ENCODE assay signal across 19 cellular contexts in the genomic region with DNA sequence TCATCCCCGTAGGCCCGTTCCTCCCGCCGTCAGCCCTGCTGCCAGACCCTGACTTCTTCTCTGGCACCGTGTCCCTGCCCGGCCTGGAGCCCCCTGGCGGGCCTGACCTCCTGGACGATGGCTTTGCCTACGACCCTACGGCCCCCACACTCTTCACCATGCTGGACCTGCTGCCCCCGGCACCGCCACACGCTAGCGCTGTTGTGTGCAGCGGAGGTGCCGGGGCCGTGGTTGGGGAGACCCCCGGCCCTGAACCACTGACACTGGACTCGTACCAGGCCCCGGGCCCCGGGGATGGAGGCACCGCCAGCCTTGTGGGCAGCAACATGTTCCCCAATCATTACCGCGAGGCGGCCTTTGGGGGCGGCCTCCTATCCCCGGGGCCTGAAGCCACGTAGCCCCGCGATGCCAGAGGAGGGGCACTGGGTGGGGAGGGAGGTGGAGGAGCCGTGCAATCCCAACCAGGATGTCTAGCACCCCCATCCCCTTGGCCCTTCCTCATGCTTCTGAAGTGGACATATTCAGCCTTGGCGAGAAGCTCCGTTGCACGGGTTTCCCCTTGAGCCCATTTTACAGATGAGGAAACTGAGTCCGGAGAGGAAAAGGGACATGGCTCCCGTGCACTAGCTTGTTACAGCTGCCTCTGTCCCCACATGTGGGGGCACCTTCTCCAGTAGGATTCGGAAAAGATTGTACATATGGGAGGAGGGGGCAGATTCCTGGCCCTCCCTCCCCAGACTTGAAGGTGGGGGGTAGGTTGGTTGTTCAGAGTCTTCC. TPM values are rescaled to one million over a fixed set of nuclear protein-coding genes. Genes with fewer than 3 reads are reported as not detected.
DNase-seq lines count a peak whose midpoint lies in the region; ATAC-seq, FAIRE-seq and TF ChIP-seq lines count a peak whose summit lies in the region.
"Had no signal": no experiment of that assay in that cellular context is flagged by ENCODE, and none has a peak within 500 bp of the region (broad histone marks: within the 10 kb centered on the region; RNA-seq: fewer than 3 reads in every experiment).

No MANE protein-coding gene starts in this region.

- no TSS peak for BruUV-seq in Calu3 (replicated peaks; lab: Mats Ljungman, UMichigan)

- no peaks in the 10 kb centered on the region for H3K27me3 ChIP-seq in CD4-positive, CD25-positive, alpha-beta regulatory T cell (ENCODE audit: control insufficient read depth, insufficient read depth, low read length)
- H3K27me3 ChIP-seq: heart left ventricle, Peyer's patch had no signal

- no peaks in the 10 kb centered on the region for H3K9me3 ChIP-seq in CD4-positive, CD25-positive, alpha-beta regulatory T cell (ENCODE audit: control insufficient read depth in 2 of 2, low read length in 2 of 2)
- H3K9me3 ChIP-seq: Peyer's patch had no signal

- TF ChIP-seq CTCF in Calu3 (IDR thresholded peaks at IDR 0.05; ENCODE audit: unreplicated experiment) (no peak), nephron (IDR thresholded peaks at IDR 0.05; ENCODE audit: unreplicated experiment in 3 of 3) (no peak)

- peaks cover 30% of the 10 kb centered on the region for H3K36me3 ChIP-seq in CD4-positive, CD25-positive, alpha-beta regulatory T cell (ENCODE audit: control insufficient read depth, insufficient read depth, low read length)

- H3K4me1 Mint-ChIP-seq in CD4-positive, CD25-positive, alpha-beta regulatory T cell: peaks cover 0 to 33% (median 22%) of the 10 kb centered on the region in 4 donors
- H3K4me1 Mint-ChIP-seq in Calu3 (ENCODE audit: low read depth, unreplicated experiment) (peaks cover 28% of the 10 kb centered on the region), nephron (peaks cover 22% of the 10 kb centered on the region)
- H3K4me1 Mint-ChIP-seq in activated naive CD8-positive, alpha-beta T cell treated with anti-CD3 and anti-CD28 coated beads for 36 hours: peaks cover 28% of the 10 kb centered on the region

- DNase-seq in CD4-positive, CD25-positive, alpha-beta regulatory T cell: no peak
- no peak for DNase-seq in Calu3
- no peak for DNase-seq in activated naive CD8-positive, alpha-beta T cell treated with anti-CD3 and anti-CD28 coated beads for 36 hours
- DNase-seq in urothelium cell line (ENCODE audit: low spot score): no peak
- DNase-seq: activated CD4-positive, alpha-beta T cell treated with anti-CD3 and anti-CD28 coated beads, Interleukin-2, amount 50 U/mL, for 48 hours; erythroblast; GOT3; heart left ventricle; left colon; NCI-H187 treated with DMSO at 0.1 percent for 48 hours; NCI-H69; Peyer's patch; stimulated activated CD4-positive, alpha-beta T cell treated with anti-CD3 and anti-CD28 coated beads, Interleukin-4, amount 100 ng/mL, for 4 hours; stimulated activated naive CD4-positive, alpha-beta T cell had no signal

- FAIRE-seq in urothelium cell line (lab: Jason Lieb, UNC): no peak
- FAIRE-seq: colon had no signal

- peaks cover 25% of the 10 kb centered on the region for H3K36me3 Mint-ChIP-seq in CD4-positive, CD25-positive, alpha-beta regulatory T cell
- H3K36me3 Mint-ChIP-seq in Calu3 (ENCODE audit: insufficient read depth, unreplicated experiment) (peaks cover 79% of the 10 kb centered on the region), nephron (ENCODE audit: low read depth) (peaks cover 33% of the 10 kb centered on the region)
- H3K36me3 Mint-ChIP-seq in activated naive CD8-positive, alpha-beta T cell treated with anti-CD3 and anti-CD28 coated beads for 36 hours: peaks cover 46% of the 10 kb centered on the region

- peak overlapping the region in 2 of 3 donors; percentile 84 to 99 for H3K27ac Mint-ChIP-seq in CD4-positive, CD25-positive, alpha-beta regulatory T cell
- H3K27ac Mint-ChIP-seq in Calu3 (ENCODE audit: unreplicated experiment) (no peak overlapping the region), nephron (no peak overlapping the region)
- peak overlapping the region; percentile 16 for H3K27ac Mint-ChIP-seq in activated naive CD8-positive, alpha-beta T cell treated with anti-CD3 and anti-CD28 coated beads for 36 hours

- peaks cover 25% of the 10 kb centered on the region for H3K4me1 ChIP-seq in CD4-positive, CD25-positive, alpha-beta regulatory T cell (ENCODE audit: control insufficient read depth, insufficient read depth, low read length, poor library complexity, severe bottlenecking)

- ATAC-seq in CD4-positive, CD25-positive, alpha-beta regulatory T cell (ENCODE audit: low read depth in 2 of 2): no peak
- ATAC-seq in HG02981 (IDR thresholded peaks at IDR 0.05; ENCODE audit: unreplicated experiment) (no peak), GM21447 (IDR thresholded peaks at IDR 0.05; ENCODE audit: unreplicated experiment) (no peak)
- ATAC-seq: heart left ventricle, left colon, right cardiac atrium had no signal

- no peak overlapping the region for H3K27ac ChIP-seq in CD4-positive, CD25-positive, alpha-beta regulatory T cell (ENCODE audit: insufficient read depth, low read length, poor library complexity, severe bottlenecking)

- intact Hi-C loops in Calu3 (cut with micrococcal nuclease; ENCODE audit: unreplicated experiment): no loop called here

- CTCF ChIA-PET in Calu3 (lab: Charles Lee): no interaction called here

- H3K27me3 Mint-ChIP-seq in CD4-positive, CD25-positive, alpha-beta regulatory T cell: no peaks in the 10 kb centered on the region
- H3K27me3 Mint-ChIP-seq in Calu3 (ENCODE audit: unreplicated experiment) (no peaks in the 10 kb centered on the region), nephron (ENCODE audit: low read depth) (no peaks in the 10 kb centered on the region)
- H3K27me3 Mint-ChIP-seq in activated naive CD8-positive, alpha-beta T cell treated with anti-CD3 and anti-CD28 coated beads for 36 hours: no peaks in the 10 kb centered on the region

- H3K4me3 ChIP-seq in CD4-positive, CD25-positive, alpha-beta regulatory T cell (ENCODE audit: low read depth, low read length): no peak overlapping the region

- H3K9me3 Mint-ChIP-seq in CD4-positive, CD25-positive, alpha-beta regulatory T cell: no peaks in the 10 kb centered on the region
- H3K9me3 Mint-ChIP-seq in Calu3 (ENCODE audit: low read depth, unreplicated experiment) (no peaks in the 10 kb centered on the region), nephron (no peaks in the 10 kb centered on the region)
- H3K9me3 Mint-ChIP-seq in activated naive CD8-positive, alpha-beta T cell treated with anti-CD3 and anti-CD28 coated beads for 36 hours: no peaks in the 10 kb centered on the region

- H3K4me3 Mint-ChIP-seq in CD4-positive, CD25-positive, alpha-beta regulatory T cell: peak overlapping the region in 3 of 4 donors; percentile 54 to 67 (median 59)
- peak overlapping the region; percentile 86 for H3K4me3 Mint-ChIP-seq in Calu3 (ENCODE audit: low read depth, unreplicated experiment)
- peak overlapping the region; percentile 29 for H3K4me3 Mint-ChIP-seq in activated naive CD8-positive, alpha-beta T cell treated with anti-CD3 and anti-CD28 coated beads for 36 hours
- H3K4me3 Mint-ChIP-seq in nephron: peak overlapping the region; percentile 70 to 91 (median 75)

RNA-seq across cellular contexts. Expression of gene CLASRP, which starts 1.3 kb away (rescaled TPM):
- 189 TPM for total RNA-seq in CD4-positive, CD25-positive, alpha-beta regulatory T cell
- 1 to 10 TPM; 3.9 to 4.9 (median 4.3) TPM for polyA plus RNA-seq in CD4-positive, CD25-positive, alpha-beta regulatory T cell
- 115 and 126 TPM in 2 replicates for total RNA-seq in Calu3 (2022)
- total RNA-seq in activated naive CD8-positive, alpha-beta T cell treated with anti-CD3 and anti-CD28 coated beads for 36 hours: 10 to 100 TPM; 89.9 to 94.2 TPM

RNA-seq across cellular contexts. Expression of gene RELB, which starts 36.3 kb away (rescaled TPM):
- 107 TPM for total RNA-seq in CD4-positive, CD25-positive, alpha-beta regulatory T cell
- polyA plus RNA-seq in CD4-positive, CD25-positive, alpha-beta regulatory T cell: 10 to 100 TPM in 2 of 4 donors, 1 to 10 TPM in 2; 5.5 to 11.4 (median 10.2) TPM
- total RNA-seq in Calu3 (2022): 37.9 and 44.5 TPM in 2 replicates
- total RNA-seq in activated naive CD8-positive, alpha-beta T cell treated with anti-CD3 and anti-CD28 coated beads for 36 hours: 10 to 100 TPM; 45.5 to 45.8 TPM

RNA-seq across cellular contexts. Expression of gene ZNF296, which starts 38.7 kb away (rescaled TPM):
- total RNA-seq in CD4-positive, CD25-positive, alpha-beta regulatory T cell: 3.0 TPM
- polyA plus RNA-seq in CD4-positive, CD25-positive, alpha-beta regulatory T cell: 1 to 10 TPM; 1.8 to 2.5 (median 2.0) TPM
- total RNA-seq in Calu3 (2022): 5.3 and 6.3 TPM in 2 replicates
- 1 to 10 TPM; 5.4 to 6.3 TPM for total RNA-seq in activated naive CD8-positive, alpha-beta T cell treated with anti-CD3 and anti-CD28 coated beads for 36 hours

RNA-seq across cellular contexts. Expression of gene GEMIN7, which starts 41.5 kb away (rescaled TPM):
- total RNA-seq in CD4-positive, CD25-positive, alpha-beta regulatory T cell: 6.6 TPM
- 10 to 100 TPM; 64.6 to 93.1 (median 79.7) TPM for polyA plus RNA-seq in CD4-positive, CD25-positive, alpha-beta regulatory T cell
- total RNA-seq in Calu3 (2022): 36.0 and 42.0 TPM in 2 replicates
- 10 to 100 TPM; 53.6 to 58.2 TPM for total RNA-seq in activated naive CD8-positive, alpha-beta T cell treated with anti-CD3 and anti-CD28 coated beads for 36 hours

RNA-seq across cellular contexts. Expression of gene PPP1R37, which starts 55.4 kb away (rescaled TPM):
- 17.4 TPM for total RNA-seq in CD4-positive, CD25-positive, alpha-beta regulatory T cell
- 1 to 10 TPM in 1 of 4 donors, under 1 TPM in 3; 0.61 to 1.0 (median 0.65) TPM for polyA plus RNA-seq in CD4-positive, CD25-positive, alpha-beta regulatory T cell
- 45.7 and 59.7 TPM in 2 replicates for total RNA-seq in Calu3 (2022)
- total RNA-seq in activated naive CD8-positive, alpha-beta T cell treated with anti-CD3 and anti-CD28 coated beads for 36 hours: 10 to 100 TPM; 13.3 to 15.3 TPM

Comparison
In these comparisons a context has a peak if more than half of its experiments do, and no peak if none do; other contexts are left out.
1. H3K27ac Mint-ChIP-seq: peak in CD4-positive, CD25-positive, alpha-beta regulatory T cell (2 of 3) and activated naive CD8-positive, alpha-beta T cell treated with anti-CD3 and anti-CD28 coated beads for 36 hours (single experiment); none in Calu3 (single experiment) and nephron (0 of 3).
2. H3K4me3 Mint-ChIP-seq: peak in every context shown above with its lines; median percentile 86 in Calu3; 75 in nephron; 59 in CD4-positive, CD25-positive, alpha-beta regulatory T cell; 29 in activated naive CD8-positive, alpha-beta T cell treated with anti-CD3 and anti-CD28 coated beads for 36 hours.